4 cellular contexts compared by ENCODE assay signal in genomic region chr5:17491257-17491656, GRCh38. TPM values are rescaled to one million over a fixed set of nuclear protein-coding genes. Genes with fewer than 3 reads are reported as not detected.
"Had no signal": no experiment of that assay in that cellular context is flagged by ENCODE, and none has a peak within 500 bp of the region (broad histone marks: within the 10 kb centered on the region; RNA-seq: fewer than 3 reads in every experiment).

No MANE protein-coding gene starts in this region.

RNA-seq across cellular contexts. Expression of gene TAF11L2, which starts 6.8 kb away (rescaled TPM):
- total RNA-seq: LHCN-M2, M059J, MCF 10A, NCI-H460 had no signal

RNA-seq across cellular contexts. Expression of gene TAF11L3, which starts 26.9 kb away (rescaled TPM):
- total RNA-seq: LHCN-M2, M059J, MCF 10A, NCI-H460 had no signal

RNA-seq across cellular contexts. Expression of gene TAF11L4, which starts 30.3 kb away (rescaled TPM):
- total RNA-seq: LHCN-M2, M059J, MCF 10A, NCI-H460 had no signal

RNA-seq across cellular contexts. Expression of gene TAF11L5, which starts 33.8 kb away (rescaled TPM):
- total RNA-seq: LHCN-M2, M059J, MCF 10A, NCI-H460 had no signal

RNA-seq across cellular contexts. Expression of gene TAF11L6, which starts 37.2 kb away (rescaled TPM):
- total RNA-seq: LHCN-M2, M059J, MCF 10A, NCI-H460 had no signal
